In the genomic region with DNA sequence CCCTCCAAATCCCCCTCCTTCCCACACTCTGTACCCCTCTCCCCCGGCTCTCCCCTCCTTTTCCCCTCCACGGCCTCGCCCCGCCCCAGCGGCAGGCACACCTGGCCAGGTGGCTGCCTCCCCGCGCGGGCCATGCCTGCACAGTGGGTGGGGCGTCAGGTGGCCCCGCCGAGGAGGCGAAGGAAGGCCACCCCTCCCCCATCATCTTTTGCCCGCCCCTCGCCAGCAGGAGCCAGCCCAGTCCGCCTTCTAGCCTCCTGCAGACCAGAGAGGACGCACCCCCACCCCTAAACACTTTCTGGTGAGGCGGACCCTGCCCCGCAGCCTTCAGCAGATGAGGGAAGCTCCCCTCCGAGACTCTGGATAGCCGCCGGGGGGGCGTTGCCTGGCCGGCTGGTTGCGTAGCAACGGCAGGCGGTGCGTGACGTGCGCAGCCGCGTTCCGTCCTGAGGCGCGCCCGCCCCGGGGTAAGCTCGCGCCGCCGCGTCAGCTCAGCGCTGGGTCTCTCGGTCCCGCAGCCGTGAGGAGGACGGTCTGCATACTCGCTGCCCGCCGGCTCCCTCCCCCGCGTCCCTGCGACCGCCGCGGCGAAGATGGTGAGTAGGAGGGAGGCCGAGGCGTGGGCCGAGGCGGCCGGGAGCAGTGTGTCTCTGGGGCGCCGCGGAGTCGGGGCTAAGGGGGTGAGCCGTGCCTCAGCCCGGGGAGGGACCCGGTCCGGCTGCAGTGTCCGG, we compare ENCODE assay signal across 1 cellular context.
TF ChIP-seq lines count a peak whose summit lies in the region.

Gene DSTN (plus strand): TSS at position 460 of the 731 bp plus-strand sequence. CDS start 134 bp downstream, at position 594.

TF ChIP-seq in HepG2, 621 proteins besides CTCF, POLR2A, EP300 and RAD21 (continued from another document and continues in another):
- TF ChIP-seq ZNF574 (CRISPR knock-in tag; IDR thresholded peaks at IDR 0.05) (no peak; the same call in 1 of the 2 replicates), RNF2 (conservative IDR thresholded peaks at IDR 0.05; ENCODE audit: low read depth) (0 out of 2 replicates have a peak, but pooled peaks have one; percentile 22), POGZ (CRISPR knock-in tag; IDR thresholded peaks at IDR 0.05) (peak; percentile 27; the same call in 1 of the 2 replicates), ZNF850 (CRISPR knock-in tag; conservative IDR thresholded peaks at IDR 0.05) (no peak), MYNN (CRISPR knock-in tag; IDR thresholded peaks at IDR 0.05; ENCODE audit: low read depth) (no peak; the same call in 1 of the 2 replicates), SMAD9 (CRISPR knock-in tag; IDR thresholded peaks at IDR 0.05) (no peak), RAD51 (IDR thresholded peaks at IDR 0.05; ENCODE audit: borderline replicate concordance) (no peak), ZNF329 (CRISPR knock-in tag; IDR thresholded peaks at IDR 0.05; ENCODE audit: low read depth) (no peak), E2F1 (CRISPR knock-in tag; IDR thresholded peaks at IDR 0.05) (no peak; the same call in 1 of the 2 replicates), THAP7 (CRISPR knock-in tag; IDR thresholded peaks at IDR 0.05) (peak; percentile 85; the same call in 1 of the 2 replicates), ARID2 (CRISPR knock-in tag; IDR thresholded peaks at IDR 0.05; ENCODE audit: borderline replicate concordance) (0 out of 2 replicates have a peak, but pooled peaks have one; percentile 37), ZNF24 (IDR thresholded peaks at IDR 0.05) (no peak), SRY (CRISPR knock-in tag; IDR thresholded peaks at IDR 0.05) (peak; percentile 45; the same call in 1 of the 2 replicates), GABPA (IDR thresholded peaks at IDR 0.05; ENCODE audit: low read depth, low read length) (no peak), GABPA (CRISPR knock-in tag; IDR thresholded peaks at IDR 0.05; ENCODE audit: low read depth) (no peak), RFX3 (CRISPR knock-in tag; IDR thresholded peaks at IDR 0.05) (peak; percentile 87), CCAR2 (optimal IDR thresholded peaks at IDR 0.05; ENCODE audit: low read depth, low read length) (no peak), ZNF350 (CRISPR knock-in tag; IDR thresholded peaks at IDR 0.05; ENCODE audit: borderline replicate concordance, low read depth) (peak; percentile 36; the same call in 1 of the 2 replicates), ZFAT (CRISPR knock-in tag; conservative IDR thresholded peaks at IDR 0.05) (no peak), SSRP1 (CRISPR knock-in tag; IDR thresholded peaks at IDR 0.05) (no peak), RBAK (CRISPR knock-in tag; IDR thresholded peaks at IDR 0.05) (no peak), SRSF4 (IDR thresholded peaks at IDR 0.05; ENCODE audit: low read depth, low read length, poor library complexity, severe bottlenecking) (peak; percentile 43), NBN (conservative IDR thresholded peaks at IDR 0.05) (no peak), ZNF343 (CRISPR knock-in tag; IDR thresholded peaks at IDR 0.05) (no peak), SNAI1 (CRISPR knock-in tag; IDR thresholded peaks at IDR 0.05; ENCODE audit: borderline replicate concordance) (peak; percentile 53; the same call in 1 of the 2 replicates), FOXP1 (IDR thresholded peaks at IDR 0.05) (no peak), FOXP1 (CRISPR knock-in tag; IDR thresholded peaks at IDR 0.05) (no peak), PAF1 (CRISPR knock-in tag; IDR thresholded peaks at IDR 0.05) (no peak), ZNF572 (CRISPR knock-in tag; IDR thresholded peaks at IDR 0.05) (peak; percentile 94; the same call in 1 of the 2 replicates), ZNF432 (CRISPR knock-in tag; IDR thresholded peaks at IDR 0.05; ENCODE audit: borderline replicate concordance) (no peak), PHB2 (IDR thresholded peaks at IDR 0.05; ENCODE audit: partially characterized antibody) (no peak), ZNF510 (CRISPR knock-in tag; IDR thresholded peaks at IDR 0.05; ENCODE audit: low read depth) (no peak), ZC3H4 (CRISPR knock-in tag; IDR thresholded peaks at IDR 0.05; ENCODE audit: borderline replicate concordance) (peak; percentile 76; the same call in 1 of the 2 replicates), GLI4 (CRISPR knock-in tag; IDR thresholded peaks at IDR 0.05; ENCODE audit: borderline replicate concordance) (no peak; the same call in 1 of the 2 replicates), ZNF782 (CRISPR knock-in tag; IDR thresholded peaks at IDR 0.05; ENCODE audit: borderline replicate concordance) (peak; percentile 47), PHF8 (CRISPR knock-in tag; IDR thresholded peaks at IDR 0.05) (peak; percentile 95), REL (CRISPR knock-in tag; conservative IDR thresholded peaks at IDR 0.05) (no peak; the same call in 1 of the 2 replicates), NFAT5 (CRISPR knock-in tag; IDR thresholded peaks at IDR 0.05) (no peak)
- TF ChIP-seq, protein P1, sequence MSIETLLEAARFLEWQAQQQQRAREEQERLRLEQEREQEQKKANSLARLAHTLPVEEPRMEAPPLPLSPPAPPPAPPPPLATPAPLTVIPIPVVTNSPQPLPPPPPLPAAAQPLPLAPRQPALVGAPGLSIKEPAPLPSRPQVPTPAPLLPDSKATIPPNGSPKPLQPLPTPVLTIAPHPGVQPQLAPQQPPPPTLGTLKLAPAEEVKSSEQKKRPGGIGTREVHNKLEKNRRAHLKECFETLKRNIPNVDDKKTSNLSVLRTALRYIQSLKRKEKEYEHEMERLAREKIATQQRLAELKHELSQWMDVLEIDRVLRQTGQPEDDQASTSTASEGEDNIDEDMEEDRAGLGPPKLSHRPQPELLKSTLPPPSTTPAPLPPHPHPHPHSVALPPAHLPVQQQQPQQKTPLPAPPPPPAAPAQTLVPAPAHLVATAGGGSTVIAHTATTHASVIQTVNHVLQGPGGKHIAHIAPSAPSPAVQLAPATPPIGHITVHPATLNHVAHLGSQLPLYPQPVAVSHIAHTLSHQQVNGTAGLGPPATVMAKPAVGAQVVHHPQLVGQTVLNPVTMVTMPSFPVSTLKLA (IDR thresholded peaks at IDR 0.05), result peak; percentile 10; the same call in 1 of the 2 replicates
- TF ChIP-seq, protein P2, sequence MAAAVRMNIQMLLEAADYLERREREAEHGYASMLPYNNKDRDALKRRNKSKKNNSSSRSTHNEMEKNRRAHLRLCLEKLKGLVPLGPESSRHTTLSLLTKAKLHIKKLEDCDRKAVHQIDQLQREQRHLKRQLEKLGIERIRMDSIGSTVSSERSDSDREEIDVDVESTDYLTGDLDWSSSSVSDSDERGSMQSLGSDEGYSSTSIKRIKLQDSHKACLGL (CRISPR knock-in tag; IDR thresholded peaks at IDR 0.05), result peak; percentile 97
- TF ChIP-seq, protein P3, sequence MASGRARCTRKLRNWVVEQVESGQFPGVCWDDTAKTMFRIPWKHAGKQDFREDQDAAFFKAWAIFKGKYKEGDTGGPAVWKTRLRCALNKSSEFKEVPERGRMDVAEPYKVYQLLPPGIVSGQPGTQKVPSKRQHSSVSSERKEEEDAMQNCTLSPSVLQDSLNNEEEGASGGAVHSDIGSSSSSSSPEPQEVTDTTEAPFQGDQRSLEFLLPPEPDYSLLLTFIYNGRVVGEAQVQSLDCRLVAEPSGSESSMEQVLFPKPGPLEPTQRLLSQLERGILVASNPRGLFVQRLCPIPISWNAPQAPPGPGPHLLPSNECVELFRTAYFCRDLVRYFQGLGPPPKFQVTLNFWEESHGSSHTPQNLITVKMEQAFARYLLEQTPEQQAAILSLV (CRISPR knock-in tag; IDR thresholded peaks at IDR 0.05; ENCODE audit: borderline replicate concordance), result peak; percentile 72; the same call in 1 of the 2 replicates
- TF ChIP-seq, protein P4, sequence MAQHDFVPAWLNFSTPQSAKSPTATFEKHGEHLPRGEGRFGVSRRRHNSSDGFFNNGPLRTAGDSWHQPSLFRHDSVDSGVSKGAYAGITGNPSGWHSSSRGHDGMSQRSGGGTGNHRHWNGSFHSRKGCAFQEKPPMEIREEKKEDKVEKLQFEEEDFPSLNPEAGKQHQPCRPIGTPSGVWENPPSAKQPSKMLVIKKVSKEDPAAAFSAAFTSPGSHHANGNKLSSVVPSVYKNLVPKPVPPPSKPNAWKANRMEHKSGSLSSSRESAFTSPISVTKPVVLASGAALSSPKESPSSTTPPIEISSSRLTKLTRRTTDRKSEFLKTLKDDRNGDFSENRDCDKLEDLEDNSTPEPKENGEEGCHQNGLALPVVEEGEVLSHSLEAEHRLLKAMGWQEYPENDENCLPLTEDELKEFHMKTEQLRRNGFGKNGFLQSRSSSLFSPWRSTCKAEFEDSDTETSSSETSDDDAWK (CRISPR knock-in tag; IDR thresholded peaks at IDR 0.05), result no peak
- TF ChIP-seq, protein P5, sequence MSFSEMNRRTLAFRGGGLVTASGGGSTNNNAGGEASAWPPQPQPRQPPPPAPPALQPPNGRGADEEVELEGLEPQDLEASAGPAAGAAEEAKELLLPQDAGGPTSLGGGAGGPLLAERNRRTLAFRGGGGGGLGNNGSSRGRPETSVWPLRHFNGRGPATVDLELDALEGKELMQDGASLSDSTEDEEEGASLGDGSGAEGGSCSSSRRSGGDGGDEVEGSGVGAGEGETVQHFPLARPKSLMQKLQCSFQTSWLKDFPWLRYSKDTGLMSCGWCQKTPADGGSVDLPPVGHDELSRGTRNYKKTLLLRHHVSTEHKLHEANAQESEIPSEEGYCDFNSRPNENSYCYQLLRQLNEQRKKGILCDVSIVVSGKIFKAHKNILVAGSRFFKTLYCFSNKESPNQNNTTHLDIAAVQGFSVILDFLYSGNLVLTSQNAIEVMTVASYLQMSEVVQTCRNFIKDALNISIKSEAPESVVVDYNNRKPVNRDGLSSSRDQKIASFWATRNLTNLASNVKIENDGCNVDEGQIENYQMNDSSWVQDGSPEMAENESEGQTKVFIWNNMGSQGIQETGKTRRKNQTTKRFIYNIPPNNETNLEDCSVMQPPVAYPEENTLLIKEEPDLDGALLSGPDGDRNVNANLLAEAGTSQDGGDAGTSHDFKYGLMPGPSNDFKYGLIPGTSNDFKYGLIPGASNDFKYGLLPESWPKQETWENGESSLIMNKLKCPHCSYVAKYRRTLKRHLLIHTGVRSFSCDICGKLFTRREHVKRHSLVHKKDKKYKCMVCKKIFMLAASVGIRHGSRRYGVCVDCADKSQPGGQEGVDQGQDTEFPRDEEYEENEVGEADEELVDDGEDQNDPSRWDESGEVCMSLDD (CRISPR knock-in tag; IDR thresholded peaks at IDR 0.05; ENCODE audit: borderline replicate concordance), result no peak
